Comparison of ENCODE assay signal across 14 cellular contexts in the genomic region with DNA sequence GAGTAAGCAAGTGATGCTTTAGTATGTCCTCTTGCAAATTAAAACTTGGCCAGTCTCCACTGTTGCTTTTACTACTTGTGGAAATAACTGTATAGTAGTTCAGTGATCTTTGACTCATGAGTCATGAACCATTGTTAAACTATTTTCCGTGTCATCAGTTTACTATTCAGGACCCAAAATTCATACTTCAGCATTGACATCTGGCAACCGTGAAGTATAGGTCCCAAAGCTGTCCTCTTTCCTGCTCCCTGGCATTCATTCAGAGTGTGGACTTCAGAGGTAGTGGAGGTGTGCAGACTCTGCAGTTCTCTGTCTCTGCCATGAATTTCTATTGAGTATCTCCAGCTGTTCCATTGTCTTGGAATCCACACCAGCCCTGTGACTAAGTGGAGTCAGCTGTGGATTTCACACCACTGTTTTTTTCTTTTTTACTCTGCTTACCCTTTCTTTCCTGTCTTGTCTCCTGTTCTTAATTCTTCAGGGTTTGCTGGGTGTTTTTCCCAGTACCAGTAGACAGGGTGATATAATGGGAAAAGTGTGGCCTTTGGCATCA. TPM values are rescaled to one million over a fixed set of nuclear protein-coding genes. Genes with fewer than 3 reads are reported as not detected.
DNase-seq lines count a peak whose midpoint lies in the region; ATAC-seq and TF ChIP-seq lines count a peak whose summit lies in the region.
"Had no signal": no experiment of that assay in that cellular context is flagged by ENCODE, and none has a peak within 500 bp of the region (broad histone marks: within the 10 kb centered on the region; RNA-seq: fewer than 3 reads in every experiment).

No MANE protein-coding gene starts in this region.

- no peaks in the 10 kb centered on the region for H3K9me3 ChIP-seq in esophagus muscularis mucosa
- H3K9me3 ChIP-seq in ovary = no peaks in the 10 kb centered on the region
- H3K9me3 ChIP-seq: HAP-1 had no signal

- H3K79me2 ChIP-seq in mesendoderm (ENCODE audit: control insufficient read depth, insufficient read depth, low read length) = no peaks in the 10 kb centered on the region

- H3K36me3 Mint-ChIP-seq in activated CD8-positive, alpha-beta memory T cell treated with anti-CD3 and anti-CD28 coated beads, Interleukin-2, amount 10 ng/mL, durations not matched to agents 7 days and 5 days = peaks cover 17% of the 10 kb centered on the region

- peak overlapping the region; percentile 4 for H3K4ac ChIP-seq in mesendoderm (ENCODE audit: low read depth, low read length)

- H3K27me3 Mint-ChIP-seq in activated CD8-positive, alpha-beta memory T cell treated with anti-CD3 and anti-CD28 coated beads, Interleukin-2, amount 10 ng/mL, durations not matched to agents 7 days and 5 days = peaks cover 2% of the 10 kb centered on the region
- H3K27me3 Mint-ChIP-seq: central memory CD8-positive, alpha-beta T cell had no signal

- H3K4me3 Mint-ChIP-seq in activated CD8-positive, alpha-beta memory T cell treated with anti-CD3 and anti-CD28 coated beads, Interleukin-2, amount 10 ng/mL, durations not matched to agents 7 days and 5 days = no peak overlapping the region
- H3K4me3 Mint-ChIP-seq: activated T-helper 1 cell treated with anti-CD3 and anti-CD28 coated beads, Interleukin-12 subunit alpha, Interleukin-12 subunit beta, Interleukin-2, Interleukin-4 antibody, amounts not matched to agents 30 ng/mL and 10 ng/mL and 1 ng/mL, durations not matched to agents 14 hours and 24 hours and 36 hours; central memory CD8-positive, alpha-beta T cell had no signal

- CTCF ChIA-PET in activated CD8-positive, alpha-beta memory T cell treated with anti-CD3 and anti-CD28 coated beads, Interleukin-2, amount 10 ng/mL, durations not matched to agents 7 days and 5 days (lab: Charles Lee) = no interaction called here

- H2BK120ac ChIP-seq in mesendoderm (ENCODE audit: low read depth, low read length) = no peak overlapping the region

- no peak overlapping the region for H3K4me3 ChIP-seq in esophagus muscularis mucosa
- H3K4me3 ChIP-seq in mesendoderm (ENCODE audit: low read length) = no peak overlapping the region
- H3K4me3 ChIP-seq in ovary = no peak overlapping the region
- H3K4me3 ChIP-seq: HAP-1, skin epidermis had no signal

- no peaks in the 10 kb centered on the region for H3K79me1 ChIP-seq in mesendoderm (ENCODE audit: low read length)

- no peak overlapping the region for H2BK15ac ChIP-seq in mesendoderm (replicated peaks; ENCODE audit: low read depth)

- intact Hi-C loops in esophagus muscularis mucosa (cut with DNase I) = no loop called here
- intact Hi-C loops in ovary (cut with DNase I) = loop anchor here in 1 of 4 donors (10.0 kb wide), 1 partner anchor 735 kb away; no protein-coding TSS in a partner anchor

- H3K27me3 ChIP-seq in esophagus muscularis mucosa (no peaks in the 10 kb centered on the region), mesendoderm (ENCODE audit: insufficient read depth, low read length, poor library complexity) (no peaks in the 10 kb centered on the region), ovary (no peaks in the 10 kb centered on the region)

- TF ChIP-seq CTCF in esophagus muscularis mucosa (IDR thresholded peaks at IDR 0.05) = no peak
- no peak for TF ChIP-seq CTCF in ovary (IDR thresholded peaks at IDR 0.05)

- H2AK5ac ChIP-seq in mesendoderm (ENCODE audit: low read length) = no peak overlapping the region

- peaks cover 6% of the 10 kb centered on the region for H3K9me3 Mint-ChIP-seq in activated CD8-positive, alpha-beta memory T cell treated with anti-CD3 and anti-CD28 coated beads, Interleukin-2, amount 10 ng/mL, durations not matched to agents 7 days and 5 days (ENCODE audit: low read depth)
- H3K9me3 Mint-ChIP-seq: activated T-helper 1 cell treated with anti-CD3 and anti-CD28 coated beads, Interleukin-12 subunit alpha, Interleukin-12 subunit beta, Interleukin-2, Interleukin-4 antibody, amounts not matched to agents 30 ng/mL and 10 ng/mL and 1 ng/mL, durations not matched to agents 14 hours and 24 hours and 36 hours; central memory CD8-positive, alpha-beta T cell had no signal

- ATAC-seq in activated CD8-positive, alpha-beta memory T cell treated with anti-CD3 and anti-CD28 coated beads, Interleukin-2, amount 10 ng/mL, durations not matched to agents 7 days and 5 days = no peak
- ATAC-seq in GM21367 (IDR thresholded peaks at IDR 0.05; ENCODE audit: unreplicated experiment) = no peak

- H3K56ac ChIP-seq in mesendoderm (ENCODE audit: low read length) = no peak overlapping the region

- peaks cover 10% of the 10 kb centered on the region for H3K4me1 Mint-ChIP-seq in activated CD8-positive, alpha-beta memory T cell treated with anti-CD3 and anti-CD28 coated beads, Interleukin-2, amount 10 ng/mL, durations not matched to agents 7 days and 5 days

- H4K5ac ChIP-seq in mesendoderm (ENCODE audit: low read length) = no peak overlapping the region

- H3K9ac ChIP-seq in mesendoderm (ENCODE audit: low read length) = no peak overlapping the region
- H3K9ac ChIP-seq: KMS-11 had no signal

- no peak overlapping the region for H3K18ac ChIP-seq in mesendoderm (ENCODE audit: low read length)

- peaks cover 6 to 10% (median 8%) of the 10 kb centered on the region in 4 donors for H3K4me1 ChIP-seq in esophagus muscularis mucosa
- H3K4me1 ChIP-seq in mesendoderm (ENCODE audit: control insufficient read depth, low read depth, low read length) = peaks cover 5% of the 10 kb centered on the region
- H3K4me1 ChIP-seq in ovary (ENCODE audit: insufficient read depth) = no peaks in the 10 kb centered on the region
- H3K4me1 ChIP-seq: HAP-1 had no signal

- H3K4me2 ChIP-seq in mesendoderm (ENCODE audit: low read length) = no peak overlapping the region
- H3K4me2 ChIP-seq: KMS-11 had no signal

- TF ChIP-seq EP300 in esophagus muscularis mucosa (IDR thresholded peaks at IDR 0.05) (no peak), ovary (IDR thresholded peaks at IDR 0.05) (no peak)

- H3K27ac ChIP-seq in esophagus muscularis mucosa (replicated peaks in 1 of 4) (no peak overlapping the region), mesendoderm (ENCODE audit: low read depth, low read length) (peak overlapping the region; percentile 17), ovary (no peak overlapping the region)
- H3K27ac ChIP-seq: KMS-11, skin epidermis had no signal

- H3K27ac Mint-ChIP-seq in activated CD8-positive, alpha-beta memory T cell treated with anti-CD3 and anti-CD28 coated beads, Interleukin-2, amount 10 ng/mL, durations not matched to agents 7 days and 5 days = no peak overlapping the region
- H3K27ac Mint-ChIP-seq: activated T-helper 1 cell treated with anti-CD3 and anti-CD28 coated beads, Interleukin-12 subunit alpha, Interleukin-12 subunit beta, Interleukin-2, Interleukin-4 antibody, amounts not matched to agents 30 ng/mL and 10 ng/mL and 1 ng/mL, durations not matched to agents 14 hours and 24 hours and 36 hours had no signal

- no peak overlapping the region for H2BK5ac ChIP-seq in mesendoderm (ENCODE audit: low read length)

- WGBS in esophagus muscularis mucosa = 30% methylated on average over 2 of the region's 2 CpGs
- WGBS in mesendoderm (ENCODE audit: extremely low coverage, insufficient coverage, low lambda C conversion rate) = no CpG with 5 or more reads among the region's 2 CpGs
- 28 to 44% (median 38%) methylated on average over 2 of the region's 2 CpGs for whole genome bisulfite sequencing in ovary, 3 donors

- DNase-seq in EL = peak; percentile 87
- DNase-seq in RKO (ENCODE audit: low spot score) = peak; percentile 63
- peak; percentile 17 for DNase-seq in esophagus muscularis mucosa (ENCODE audit: extremely low spot score)
- peak; percentile 57 for DNase-seq in mesendoderm
- DNase-seq in activated CD8-positive, alpha-beta memory T cell treated with anti-CD3 and anti-CD28 coated beads, Interleukin-2, amount 10 ng/mL, durations not matched to agents 7 days and 5 days = no peak
- no peak for DNase-seq in ovary
- no peak for DNase-seq in NCI-H2107 (lab: John Stamatoyannopoulos, UW)
- DNase-seq: Right ventricle myocardium superior had no signal

- TF ChIP-seq POLR2A in esophagus muscularis mucosa (IDR thresholded peaks at IDR 0.05; ENCODE audit: low read depth) = no peak
- TF ChIP-seq POLR2A in ovary (IDR thresholded peaks at IDR 0.05) = no peak

- H4K8ac ChIP-seq in mesendoderm (ENCODE audit: low read depth, low read length) = no peak overlapping the region

- no peak overlapping the region for H3K23ac ChIP-seq in mesendoderm (ENCODE audit: low read length)

- H3K36me3 ChIP-seq in esophagus muscularis mucosa = no peaks in the 10 kb centered on the region
- no peaks in the 10 kb centered on the region for H3K36me3 ChIP-seq in mesendoderm (ENCODE audit: control insufficient read depth, insufficient read depth, low read length)
- no peaks in the 10 kb centered on the region for H3K36me3 ChIP-seq in ovary
- H3K36me3 ChIP-seq: HAP-1 had no signal

RNA-seq across cellular contexts. Expression of a gene that starts 7.5 kb away (rescaled TPM):
- total RNA-seq in esophagus muscularis mucosa (10 to 100 TPM; 15.4 to 22.9 (median 16.4) TPM), ovary (10 to 100 TPM in 3 of 7 donors, 1 to 10 TPM in 4; 9.0 to 13.0 (median 9.8) TPM)
- 2.3 TPM for polyA plus RNA-seq in mesendoderm (2013, experiment 1 of 2)
- polyA plus RNA-seq in mesendoderm (2013, experiment 2 of 2) = 2.2 TPM
- total RNA-seq in activated CD8-positive, alpha-beta memory T cell treated with anti-CD3 and anti-CD28 coated beads, Interleukin-2, amount 10 ng/mL, durations not matched to agents 7 days and 5 days = 10 to 100 TPM; 10.3 to 15.3 TPM
- 10 to 100 TPM in 1 of 2 donors, 1 to 10 TPM in 1; 7.4 to 15.6 TPM for polyA plus RNA-seq in ovary

Comparison
In these comparisons a context has a peak if more than half of its experiments do, and no peak if none do; other contexts are left out.
1. DNase-seq: peak in EL (single experiment), RKO (single experiment), esophagus muscularis mucosa (single experiment) and mesendoderm (single experiment); none in activated CD8-positive, alpha-beta memory T cell treated with anti-CD3 and anti-CD28 coated beads, Interleukin-2, amount 10 ng/mL, durations not matched to agents 7 days and 5 days (single experiment), ovary (0 of 5) and NCI-H2107 (single experiment).